Comparison of ENCODE assay signal across 1 cellular context in the genomic region with DNA sequence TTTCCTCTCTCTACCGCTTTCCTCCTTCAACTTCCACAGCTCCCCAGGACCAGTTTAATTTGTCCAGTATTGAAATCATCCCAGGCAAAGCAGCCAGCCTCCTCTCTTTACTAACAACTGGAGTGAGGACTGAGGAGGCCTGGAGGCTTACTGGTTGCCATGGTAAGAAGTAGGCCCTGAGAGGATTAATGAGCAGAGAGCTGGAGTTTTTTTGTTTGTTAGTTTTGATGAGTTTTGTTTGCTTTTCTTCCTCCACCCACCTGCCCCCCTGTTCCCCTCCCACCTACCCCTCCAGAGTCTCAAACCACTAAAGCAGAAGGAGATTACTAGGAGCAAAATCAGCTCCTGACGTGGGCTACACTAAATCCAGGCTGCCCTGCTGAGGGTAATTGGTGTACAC.
TF ChIP-seq lines count a peak whose summit lies in the region.

No MANE protein-coding gene starts in this region.

TF ChIP-seq in H1, 55 proteins besides CTCF, POLR2A, EP300 and RAD21:
- TF ChIP-seq POLR2AphosphoS5 (IDR thresholded peaks at IDR 0.05; ENCODE audit: low read depth, low read length) (no peak), CTBP2 (IDR thresholded peaks at IDR 0.05; ENCODE audit: borderline replicate concordance, insufficient read depth, insufficient read length, low read length) (no peak)
